11 cellular contexts compared by ENCODE assay signal in genomic region chr5:175847503-175847902, GRCh38. TPM values are rescaled to one million over a fixed set of nuclear protein-coding genes. Genes with fewer than 3 reads are reported as not detected.
A peak's percentile ranks its signal among the peaks of the same experiment; 100 is the strongest.
DNase-seq lines count a peak whose midpoint lies in the region; ATAC-seq and TF ChIP-seq lines count a peak whose summit lies in the region.
"Had no signal": no experiment of that assay in that cellular context is flagged by ENCODE, and none has a peak within 500 bp of the region (broad histone marks: within the 10 kb centered on the region; RNA-seq: fewer than 3 reads in every experiment).

No MANE protein-coding gene starts in this region.

- TF ChIP-seq CTCF in Calu3 (IDR thresholded peaks at IDR 0.05; ENCODE audit: unreplicated experiment) (no peak), GM23338 (conservative IDR thresholded peaks at IDR 0.05; ENCODE audit: low read depth in 2 of 2) (peak; percentile 46 to 59)

- no peak overlapping the region for H3K27ac Mint-ChIP-seq in Calu3 (ENCODE audit: unreplicated experiment)
- no peak overlapping the region for H3K27ac Mint-ChIP-seq in GM23338

- ATAC-seq in GM23338 (peak; percentile 91), SK-N-SH treated with all-trans-retinoic acid at 6 μM for 48 hours (peak; percentile 48; the same call in 2 of the 3 replicates), GM18868 (IDR thresholded peaks at IDR 0.05; ENCODE audit: unreplicated experiment) (no peak), aorta (ENCODE audit: low FRiP score) (no peak)

- H3F3A ChIP-seq in GM23338 (replicated peaks; ENCODE audit: low read depth), result no peaks in the 10 kb centered on the region

- H4K20me1 ChIP-seq in GM23338 (replicated peaks; ENCODE audit: insufficient read depth), result no peaks in the 10 kb centered on the region; the same call in 1 of the 2 replicates

- no peaks in the 10 kb centered on the region for H3K36me3 ChIP-seq in GM23338 (ENCODE audit: insufficient read depth)
- H3K36me3 ChIP-seq in aorta (ENCODE audit: control insufficient read depth in 1 of 2, insufficient read depth in 2 of 2, low read length in 1 of 2), result no peaks in the 10 kb centered on the region

- intact Hi-C loops in Calu3 (cut with micrococcal nuclease; ENCODE audit: unreplicated experiment), result no loop called here
- intact Hi-C loops in aorta (cut with DNase I), result no loop called here

- no peaks in the 10 kb centered on the region for H3K9me3 ChIP-seq in aorta (ENCODE audit: control insufficient read depth, low read length)

- no TSS peak for BruUV-seq in Calu3 (replicated peaks; lab: Mats Ljungman, UMichigan)

- H3K27me3 ChIP-seq in GM23338 (ENCODE audit: insufficient read depth) (no peaks in the 10 kb centered on the region), aorta (ENCODE audit: control insufficient read depth in 1 of 2, insufficient read depth in 2 of 2, low read length in 1 of 2) (no peaks in the 10 kb centered on the region)

- CTCF ChIA-PET in Calu3 (lab: Charles Lee), result no interaction called here

- no peak overlapping the region for H3K4me3 Mint-ChIP-seq in Calu3 (ENCODE audit: low read depth, unreplicated experiment)
- H3K4me3 Mint-ChIP-seq in GM23338, result no peak overlapping the region

- no peaks in the 10 kb centered on the region for H3K9me3 Mint-ChIP-seq in Calu3 (ENCODE audit: low read depth, unreplicated experiment)
- H3K9me3 Mint-ChIP-seq in GM23338, result no peaks in the 10 kb centered on the region

- H3K4me3 ChIP-seq in GM23338 (no peak overlapping the region), aorta (ENCODE audit: low read length in 2 of 2) (no peak overlapping the region)

- DNase-seq in Calu3 (peak; percentile 9), GM23338 (ENCODE audit: low spot score) (peak; percentile 69), iPS-NIHi7 (ENCODE audit: extremely low spot score) (peak; percentile 80), NCI-H748 (lab: John Stamatoyannopoulos, UW; ENCODE audit: unreplicated experiment) (no peak), NCI-H446 (lab: John Stamatoyannopoulos, UW) (no peak), aorta (no peak)
- DNase-seq: central memory CD4-positive, alpha-beta T cell; NCI-H2029 treated with DMSO at 0.1 percent for 48 hours had no signal

- H3K9me2 ChIP-seq in GM23338 (ENCODE audit: insufficient read depth), result no peaks in the 10 kb centered on the region

- H3K27ac ChIP-seq in GM23338 (ENCODE audit: low read depth) (no peak overlapping the region), aorta (ENCODE audit: low read depth in 1 of 2, low read length in 2 of 2) (no peak overlapping the region)

- H2AFZ ChIP-seq in GM23338, result no peak overlapping the region

- H3K36me3 Mint-ChIP-seq in Calu3 (ENCODE audit: insufficient read depth, unreplicated experiment), result peaks cover 4% of the 10 kb centered on the region
- peaks cover 4% of the 10 kb centered on the region; the same call in 1 of the 3 replicates for H3K36me3 Mint-ChIP-seq in GM23338 (ENCODE audit: low read depth)

- H3K4me1 ChIP-seq in GM23338 (ENCODE audit: insufficient read depth), result no peaks in the 10 kb centered on the region; the same call in 1 of the 2 replicates
- H3K4me1 ChIP-seq in aorta (ENCODE audit: control insufficient read depth in 1 of 2, insufficient read depth in 2 of 2, low read length in 2 of 2), result no peaks in the 10 kb centered on the region

- no peaks in the 10 kb centered on the region for H3K79me2 ChIP-seq in GM23338 (replicated peaks; ENCODE audit: insufficient read depth)

- H3K4me2 ChIP-seq in GM23338, result peak overlapping the region; percentile 62; the same call in 1 of the 2 replicates

- H3K4me1 Mint-ChIP-seq in Calu3 (ENCODE audit: low read depth, unreplicated experiment) (no peaks in the 10 kb centered on the region), GM23338 (peaks cover 23% of the 10 kb centered on the region)

- 30% methylated on average over 7 of the region's 7 CpGs for WGBS in aorta, 2 donors

- H3K27me3 Mint-ChIP-seq in Calu3 (ENCODE audit: unreplicated experiment), result peaks cover 74% of the 10 kb centered on the region
- H3K27me3 Mint-ChIP-seq in GM23338 (ENCODE audit: insufficient read depth, low read depth, poor library complexity), result peaks cover 17% of the 10 kb centered on the region

TF ChIP-seq in GM23338, 12 proteins besides CTCF, POLR2A, EP300 and RAD21 (continues in another document):
- TF ChIP-seq ZNF114 (CRISPR knock-in tag; IDR thresholded peaks at IDR 0.05), result no peak
- no peak for TF ChIP-seq EZH2 (IDR thresholded peaks at IDR 0.05; ENCODE audit: low read depth, unreplicated experiment)

TF ChIP-seq in SK-N-SH treated with all-trans-retinoic acid at 6 μM for 48 hours, 23 proteins besides CTCF, POLR2A, EP300 and RAD21 (continues in another document):
- TF ChIP-seq POU6F1 (CRISPR knock-in tag; IDR thresholded peaks at IDR 0.05; ENCODE audit: borderline replicate concordance, low read depth), result no peak
- TF ChIP-seq ZNF8 (CRISPR knock-in tag; IDR thresholded peaks at IDR 0.05), result no peak
- TF ChIP-seq RARB (CRISPR knock-in tag; IDR thresholded peaks at IDR 0.05), result no peak
- no peak for TF ChIP-seq ZNF565 (CRISPR knock-in tag; conservative IDR thresholded peaks at IDR 0.05; ENCODE audit: low read depth)
- TF ChIP-seq ARNTL (CRISPR knock-in tag; IDR thresholded peaks at IDR 0.05; ENCODE audit: borderline replicate concordance, low read depth), result no peak
- no peak for TF ChIP-seq ZFP3 (CRISPR knock-in tag; IDR thresholded peaks at IDR 0.05)
- TF ChIP-seq SNAI2 (CRISPR knock-in tag; IDR thresholded peaks at IDR 0.05), result no peak
- TF ChIP-seq TSHZ2 (CRISPR knock-in tag; IDR thresholded peaks at IDR 0.05), result no peak
- TF ChIP-seq ESRRG (CRISPR knock-in tag; IDR thresholded peaks at IDR 0.05), result no peak
- no peak for TF ChIP-seq PATZ1 (CRISPR knock-in tag; IDR thresholded peaks at IDR 0.05; ENCODE audit: borderline replicate concordance)
- TF ChIP-seq TOX (CRISPR knock-in tag; IDR thresholded peaks at IDR 0.05; ENCODE audit: borderline replicate concordance), result no peak
- no peak for TF ChIP-seq GLIS3 (CRISPR knock-in tag; IDR thresholded peaks at IDR 0.05)
- TF ChIP-seq CSDC2 (CRISPR knock-in tag; IDR thresholded peaks at IDR 0.05), result no peak

RNA-seq across cellular contexts. Expression of gene CPLX2, which starts 23.9 kb away (rescaled TPM):
- total RNA-seq in Calu3 (2022), result not detected in 2 replicates
- 0.45 and 0.66 TPM in 2 replicates for total RNA-seq in GM23338 (2014; rRNA removed; shearing (Covaris generic))
- polyA plus RNA-seq in GM23338 (2016; fragmentation: Nextera tagmentation; extraction: Ambion mirVana), result 2.1 and 2.3 TPM in 2 replicates
- not detected for total RNA-seq in aorta
- polyA plus RNA-seq in aorta, result not detected
- total RNA-seq: myocyte had no signal

Comparison
In these comparisons a context has a peak if more than half of its experiments do, and no peak if none do; other contexts are left out.
1. DNase-seq: peak in Calu3 (single experiment), GM23338 (single experiment) and iPS-NIHi7 (single experiment); none in NCI-H748 (single experiment), NCI-H446 (0 of 2) and aorta (0 of 2).
2. ATAC-seq: peak in GM23338 (single experiment) and SK-N-SH treated with all-trans-retinoic acid at 6 μM for 48 hours (single experiment); none in GM18868 (single experiment) and aorta (single experiment).